ENCODE assay signal across 8 cellular contexts in the genomic region with DNA sequence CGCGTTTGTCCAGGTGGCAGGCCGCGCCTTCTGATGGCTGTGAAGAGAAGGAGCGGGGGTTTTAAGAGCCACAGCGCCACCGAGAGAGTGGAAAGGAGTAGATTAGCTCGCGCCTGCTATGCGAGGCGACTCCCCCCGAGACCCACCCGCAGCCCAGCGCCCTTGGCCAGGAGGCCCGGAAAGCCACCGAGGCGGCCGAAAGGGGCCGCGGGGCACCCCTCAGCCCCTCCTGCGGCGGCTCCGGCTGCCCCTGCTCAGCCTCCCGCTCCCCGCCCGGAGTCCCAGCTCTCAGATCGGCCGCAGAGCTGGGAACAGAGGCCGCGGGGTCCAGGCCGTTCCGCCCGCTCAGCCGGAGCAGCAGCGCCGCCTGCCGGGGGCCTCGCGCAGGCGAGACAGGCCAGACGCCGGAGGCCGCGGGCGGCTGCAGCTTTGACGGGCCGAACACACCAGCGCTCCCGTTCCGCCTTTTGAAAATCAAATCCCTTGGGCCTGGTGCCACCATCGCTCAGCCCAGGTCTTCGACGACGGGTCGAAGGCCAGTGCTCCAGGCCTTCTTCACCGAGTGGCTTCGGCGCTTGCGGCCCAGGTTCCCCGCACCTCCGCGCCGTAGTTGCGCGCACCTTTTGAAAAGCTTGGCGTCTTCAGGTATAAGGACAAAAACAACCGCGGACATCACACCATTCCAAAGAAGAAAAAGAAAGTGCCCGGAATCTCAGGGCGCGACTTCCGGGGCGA. TPM values are rescaled to one million over a fixed set of nuclear protein-coding genes. Genes with fewer than 3 reads are reported as not detected.
DNase-seq lines count a peak whose midpoint lies in the region; ATAC-seq and TF ChIP-seq lines count a peak whose summit lies in the region.

No MANE protein-coding gene starts in this region.

- H3K9me3 Mint-ChIP-seq in stimulated activated memory B cell treated with anti-CD40 and anti-IgM and Interleukin-4, amounts not matched to agents 10 μg/mL and 1 μg/mL and 100 μg/mL, for 72 hours = peaks cover 4% of the 10 kb centered on the region

- no peak overlapping the region for H3K27ac Mint-ChIP-seq in stimulated activated memory B cell treated with anti-CD40 and anti-IgM and Interleukin-4, amounts not matched to agents 10 μg/mL and 1 μg/mL and 100 μg/mL, for 72 hours

- peak overlapping the region; percentile 76 for H3K4me3 Mint-ChIP-seq in stimulated activated memory B cell treated with anti-CD40 and anti-IgM and Interleukin-4, amounts not matched to agents 10 μg/mL and 1 μg/mL and 100 μg/mL, for 72 hours

- H3K36me3 Mint-ChIP-seq in stimulated activated memory B cell treated with anti-CD40 and anti-IgM and Interleukin-4, amounts not matched to agents 10 μg/mL and 1 μg/mL and 100 μg/mL, for 72 hours = no peaks in the 10 kb centered on the region

- CTCF ChIA-PET in AG04450 (lab: Charles Lee) = interaction anchor here (0.6 to 4.9 kb wide), 36 partner anchors 9 to 1929 kb away, joined by 3 to 42 read pairs (median 4); partner anchors contain the start of genes LNX2 and URAD

- peaks cover 59% of the 10 kb centered on the region for H3K27me3 Mint-ChIP-seq in stimulated activated memory B cell treated with anti-CD40 and anti-IgM and Interleukin-4, amounts not matched to agents 10 μg/mL and 1 μg/mL and 100 μg/mL, for 72 hours

- H3K27me3 ChIP-seq in AG04450 (ENCODE audit: control insufficient read depth, insufficient read depth, low read length) (peaks cover 51% of the 10 kb centered on the region), mucosa of stomach (ENCODE audit: control insufficient read depth, insufficient read depth, low read length) (peaks cover 25% of the 10 kb centered on the region)

- H3K4me1 Mint-ChIP-seq in stimulated activated memory B cell treated with anti-CD40 and anti-IgM and Interleukin-4, amounts not matched to agents 10 μg/mL and 1 μg/mL and 100 μg/mL, for 72 hours = peaks cover 15% of the 10 kb centered on the region

- POLR2A ChIA-PET in AG04450 (lab: Yijun Ruan, JAX) = interaction anchor here (0.6 to 0.7 kb wide), 2 partner anchors 131 to 860 kb away, joined by 3 to 5 read pairs; no protein-coding TSS in a partner anchor

- H3K4me3 ChIP-seq in AG04450 (ENCODE audit: low read depth, low read length) (peak overlapping the region; percentile 53), epithelial cell of esophagus (ENCODE audit: low read length) (peak overlapping the region; percentile 35), mucosa of stomach (ENCODE audit: low read length) (peak overlapping the region; percentile 60)

- H3K27ac ChIP-seq in AG04450 (ENCODE audit: low read depth, low read length) = no peak overlapping the region

- H3K36me3 ChIP-seq in mucosa of stomach (ENCODE audit: control insufficient read depth, insufficient read depth, low read length) = no peaks in the 10 kb centered on the region

- ATAC-seq in GM18520 (IDR thresholded peaks at IDR 0.05; ENCODE audit: unreplicated experiment) (peak; percentile 75), HG03064 (IDR thresholded peaks at IDR 0.05; ENCODE audit: low read depth, unreplicated experiment) (peak; percentile 85)
- ATAC-seq in stimulated activated memory B cell treated with anti-CD40 and anti-IgM and Interleukin-4, amounts not matched to agents 10 μg/mL and 1 μg/mL and 100 μg/mL, for 72 hours = peak; percentile 82

- TF ChIP-seq CTCF in AG04450 (IDR thresholded peaks at IDR 0.05; ENCODE audit: low read depth, low read length) (peak; percentile 73), epithelial cell of esophagus (IDR thresholded peaks at IDR 0.05; ENCODE audit: insufficient read depth, low read depth, low read length, missing control alignments) (peak; percentile 36)

- H3K9me3 ChIP-seq in AG04450 (ENCODE audit: control insufficient read depth, insufficient read depth, low read length) (no peaks in the 10 kb centered on the region; the same call in 1 of the 2 replicates), mucosa of stomach (ENCODE audit: control insufficient read depth, low read length) (no peaks in the 10 kb centered on the region)

- DNase-seq in AG04450 (ENCODE audit: low read depth, low spot score) = peak; percentile 10
- peak; percentile 69 for DNase-seq in NCI-H510A (lab: John Stamatoyannopoulos, UW)
- peak; percentile 87 for DNase-seq in activated CD8-positive, alpha-beta memory T cell treated with anti-CD3 and anti-CD28 coated beads for 24 hours
- peak; percentile 72 for DNase-seq in epithelial cell of esophagus (ENCODE audit: low read depth)

- peak overlapping the region; percentile 93 for H3K9ac ChIP-seq in mucosa of stomach (ENCODE audit: low read length)

- H3K4me1 ChIP-seq in mucosa of stomach (ENCODE audit: control insufficient read depth, insufficient read depth, low read length) = peaks cover 35% of the 10 kb centered on the region

RNA-seq across cellular contexts. Expression of gene CDX2, which starts 15.3 kb away (rescaled TPM):
- not detected in 2 replicates for polyA plus RNA-seq in AG04450 (2011; rRNA removed)
- not detected in 2 replicates for polyA minus RNA-seq in AG04450 (2011; rRNA and poly(A)+ RNA removed)

RNA-seq across cellular contexts. Expression of gene PDX1, which starts 34.0 kb away (rescaled TPM):
- not detected in 2 replicates for polyA plus RNA-seq in AG04450 (2011; rRNA removed)
- polyA minus RNA-seq in AG04450 (2011; rRNA and poly(A)+ RNA removed) = not detected in 2 replicates

RNA-seq across cellular contexts. Expression of gene URAD, which starts 34.7 kb away (rescaled TPM):
- polyA plus RNA-seq in AG04450 (2011; rRNA removed) = not detected in 2 replicates
- not detected in 2 replicates for polyA minus RNA-seq in AG04450 (2011; rRNA and poly(A)+ RNA removed)

Comparison
In these comparisons a context has a peak if more than half of its experiments do, and no peak if none do; other contexts are left out.
1. DNase-seq: peak in every context shown above with its lines; median percentile 87 in activated CD8-positive, alpha-beta memory T cell treated with anti-CD3 and anti-CD28 coated beads for 24 hours; 72 in epithelial cell of esophagus; 69 in NCI-H510A; 10 in AG04450.